In genomic region chr19:11063434-11063833, GRCh38 we compare ENCODE assay signal across 27 cellular contexts.
"Had no signal": no experiment of that assay in that cellular context is flagged by ENCODE, and none has a peak within 500 bp of the region (broad histone marks: within the 10 kb centered on the region; RNA-seq: fewer than 3 reads in every experiment).

No MANE protein-coding gene starts in this region.

- H3K27ac Mint-ChIP-seq: activated CD4-positive, alpha-beta memory T cell treated with anti-CD3 and anti-CD28 coated beads, Interleukin-2, amount 10 ng/mL, durations not matched to agents 7 days and 5 days; activated CD4-positive, alpha-beta T cell treated with anti-CD3 and anti-CD28 coated beads, Interleukin-2, amount 10 ng/mL, durations not matched to agents 7 days and 5 days; activated naive CD4-positive, alpha-beta T cell treated with anti-CD3 and anti-CD28 coated beads, Interleukin-2, amount 50 U/mL, for 72 hours; activated T-cell treated with anti-CD3 and anti-CD28 coated beads, Interleukin-2, amount 50 U/mL, for 72 hours had no signal

- H3K4me3 Mint-ChIP-seq: activated CD4-positive, alpha-beta memory T cell treated with anti-CD3 and anti-CD28 coated beads, Interleukin-2, amount 10 ng/mL, durations not matched to agents 7 days and 5 days; activated CD4-positive, alpha-beta T cell treated with anti-CD3 and anti-CD28 coated beads, Interleukin-2, amount 10 ng/mL, durations not matched to agents 7 days and 5 days; activated T-cell treated with anti-CD3 and anti-CD28 coated beads, Interleukin-2, amount 50 U/mL, for 72 hours; naive thymus-derived CD8-positive, alpha-beta T cell had no signal

- ATAC-seq: activated naive CD4-positive, alpha-beta T cell treated with anti-CD3 and anti-CD28 coated beads, Interleukin-2, amount 50 U/mL, for 72 hours; activated T-cell treated with anti-CD3 and anti-CD28 coated beads, Interleukin-2, amount 50 U/mL, for 72 hours; esophagus mucosa; foreskin keratinocyte; heart left ventricle; naive thymus-derived CD8-positive, alpha-beta T cell; psoas muscle; upper lobe of right lung had no signal

- H3K9ac ChIP-seq: parathyroid adenoma had no signal

- H3K4me1 ChIP-seq: ascending aorta, foreskin keratinocyte, heart left ventricle, lower lobe of right lung, psoas muscle, right atrium auricular region, suprapubic skin, upper lobe of right lung had no signal

- H3K79me2 ChIP-seq: parathyroid adenoma had no signal

- DNase-seq: activated CD4-positive, alpha-beta memory T cell treated with anti-CD3 and anti-CD28 coated beads, Interleukin-2, amount 10 ng/mL, durations not matched to agents 7 days and 5 days; activated CD4-positive, alpha-beta T cell treated with anti-CD3 and anti-CD28 coated beads, Interleukin-2, amount 10 ng/mL, durations not matched to agents 7 days and 5 days; activated CD4-positive, CD25-positive, alpha-beta regulatory T cell treated with anti-CD3 and anti-CD28 coated beads, Interleukin-2, amount 50 U/mL, for 72 hours; activated naive CD4-positive, alpha-beta T cell; activated T-cell treated with anti-CD3 and anti-CD28 coated beads, Interleukin-2, amount 50 U/mL, for 72 hours; caudate nucleus; foreskin keratinocyte; heart left ventricle; hypothalamus; lower lobe of right lung; mesenchymal stem cell; naive thymus-derived CD8-positive, alpha-beta T cell; nucleus accumbens; psoas muscle; spleen; stimulated activated naive CD4-positive, alpha-beta T cell; T-helper 9 cell; tibial artery; upper lobe of right lung; WERI-Rb-1 had no signal

- H3K9me3 ChIP-seq: ascending aorta, heart left ventricle, lower lobe of right lung, psoas muscle, right atrium auricular region, suprapubic skin, tibial artery, upper lobe of right lung had no signal

- H3K27me3 ChIP-seq: ascending aorta, foreskin keratinocyte, heart left ventricle, right atrium auricular region, spleen, suprapubic skin, tibial artery, upper lobe of right lung had no signal

- H3K27ac ChIP-seq: ascending aorta, foreskin keratinocyte, lower lobe of right lung, parathyroid adenoma, psoas muscle, right atrium auricular region, spleen, suprapubic skin, tibial artery, upper lobe of right lung, WERI-Rb-1 had no signal

- H2AFZ ChIP-seq: parathyroid adenoma had no signal

- H3K27me3 Mint-ChIP-seq: activated CD4-positive, alpha-beta memory T cell treated with anti-CD3 and anti-CD28 coated beads, Interleukin-2, amount 10 ng/mL, durations not matched to agents 7 days and 5 days; activated CD4-positive, alpha-beta T cell treated with anti-CD3 and anti-CD28 coated beads, Interleukin-2, amount 10 ng/mL, durations not matched to agents 7 days and 5 days; naive thymus-derived CD8-positive, alpha-beta T cell had no signal

- H3K9me3 Mint-ChIP-seq: activated CD4-positive, alpha-beta memory T cell treated with anti-CD3 and anti-CD28 coated beads, Interleukin-2, amount 10 ng/mL, durations not matched to agents 7 days and 5 days; activated CD4-positive, alpha-beta T cell treated with anti-CD3 and anti-CD28 coated beads, Interleukin-2, amount 10 ng/mL, durations not matched to agents 7 days and 5 days; activated naive CD4-positive, alpha-beta T cell treated with anti-CD3 and anti-CD28 coated beads, Interleukin-2, amount 50 U/mL, for 72 hours; activated T-cell treated with anti-CD3 and anti-CD28 coated beads, Interleukin-2, amount 50 U/mL, for 72 hours; naive thymus-derived CD8-positive, alpha-beta T cell; neural crest cell had no signal

- H3K4me1 Mint-ChIP-seq: activated CD4-positive, alpha-beta memory T cell treated with anti-CD3 and anti-CD28 coated beads, Interleukin-2, amount 10 ng/mL, durations not matched to agents 7 days and 5 days; activated CD4-positive, alpha-beta T cell treated with anti-CD3 and anti-CD28 coated beads, Interleukin-2, amount 10 ng/mL, durations not matched to agents 7 days and 5 days; naive thymus-derived CD8-positive, alpha-beta T cell had no signal

- H3K4me3 ChIP-seq: ascending aorta, heart left ventricle, lower lobe of right lung, psoas muscle, right atrium auricular region, spleen, suprapubic skin, tibial artery, upper lobe of right lung had no signal
